16 cellular contexts compared by ENCODE assay signal in the genomic region with DNA sequence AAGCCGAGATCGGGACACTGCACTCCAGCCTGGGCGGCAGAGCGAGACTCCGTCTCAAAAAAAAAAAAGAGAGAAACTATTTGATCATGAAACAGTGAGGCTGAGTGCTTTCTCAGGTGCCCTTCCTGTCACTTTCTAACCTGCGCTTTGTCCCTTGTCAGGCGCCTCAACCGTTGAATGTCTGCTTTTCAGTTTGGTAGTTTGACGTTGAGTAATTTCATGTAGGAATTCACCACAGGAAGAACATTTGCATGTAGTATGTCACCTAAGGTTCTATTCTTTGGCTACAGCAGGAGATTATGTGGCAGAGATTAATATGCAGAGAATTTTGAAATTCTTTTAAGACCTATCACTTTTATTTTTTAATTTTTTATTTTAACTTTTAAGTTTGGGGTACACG. TPM values are rescaled to one million over a fixed set of nuclear protein-coding genes. Genes with fewer than 3 reads are reported as not detected.
DNase-seq lines count a peak whose midpoint lies in the region; ATAC-seq and TF ChIP-seq lines count a peak whose summit lies in the region.
"Had no signal": no experiment of that assay in that cellular context is flagged by ENCODE, and none has a peak within 500 bp of the region (broad histone marks: within the 10 kb centered on the region; RNA-seq: fewer than 3 reads in every experiment).

No MANE protein-coding gene starts in this region.

- H3K4me1 ChIP-seq in left lung (peaks cover 14 to 55% of the 10 kb centered on the region in 2 donors), uterus (no peaks in the 10 kb centered on the region), psoas muscle (peaks cover 7% of the 10 kb centered on the region)

- no peaks in the 10 kb centered on the region for H3K9me3 Mint-ChIP-seq in HFFc6
- H3K9me3 Mint-ChIP-seq: CD4-positive, alpha-beta memory T cell had no signal

- 95 to 97% (median 96%) methylated on average over 10 of the region's 10 CpGs for WGBS in psoas muscle, 3 donors

- no peaks in the 10 kb centered on the region for H3K9me3 ChIP-seq in left lung
- H3K9me3 ChIP-seq in uterus: no peaks in the 10 kb centered on the region
- no peaks in the 10 kb centered on the region for H3K9me3 ChIP-seq in psoas muscle

- TF ChIP-seq POLR2A in uterus (IDR thresholded peaks at IDR 0.05): no peak

- peaks cover 25% of the 10 kb centered on the region for H3K4me1 Mint-ChIP-seq in HFFc6 (ENCODE audit: low read depth)
- H3K4me1 Mint-ChIP-seq: CD4-positive, alpha-beta memory T cell had no signal

- no peak overlapping the region for H3K27ac Mint-ChIP-seq in HFFc6
- H3K27ac Mint-ChIP-seq: CD4-positive, alpha-beta memory T cell had no signal

- H3K27ac ChIP-seq in left lung: peak overlapping the region; percentile 82 to 91
- peak overlapping the region; percentile 66 to 77 for H3K27ac ChIP-seq in uterus
- no peak overlapping the region for H3K27ac ChIP-seq in psoas muscle

- H3K27me3 Mint-ChIP-seq in HFFc6 (ENCODE audit: insufficient read depth): no peaks in the 10 kb centered on the region; the same call in 1 of the 2 replicates
- H3K27me3 Mint-ChIP-seq: CD4-positive, alpha-beta memory T cell had no signal

- intact Hi-C loops in left lung (cut with DNase I) (no loop called here), uterus (cut with DNase I; ENCODE audit: low total_unique reads) (no loop called here), psoas muscle (cut with DNase I) (no loop called here)

- H3K4me3 Mint-ChIP-seq in HFFc6: no peak overlapping the region
- H3K4me3 Mint-ChIP-seq: CD4-positive, alpha-beta memory T cell had no signal

- no peak for ATAC-seq in left lung
- ATAC-seq in psoas muscle: no peak
- ATAC-seq: SK-N-SH treated with all-trans-retinoic acid at 6 μM for 48 hours had no signal

- H3K36me3 ChIP-seq in left lung (peaks cover 0 to 72% of the 10 kb centered on the region in 2 donors), uterus (no peaks in the 10 kb centered on the region), psoas muscle (ENCODE audit: insufficient read depth in 1 of 2, low read depth in 1 of 2) (peaks cover 6 to 85% of the 10 kb centered on the region in 2 donors)

- peaks cover 37% of the 10 kb centered on the region for H3K36me3 Mint-ChIP-seq in HFFc6 (ENCODE audit: low read depth)

- no peak for TF ChIP-seq CTCF in GM10266 (IDR thresholded peaks at IDR 0.05; ENCODE audit: control insufficient read depth, insufficient read depth, low read depth, missing control alignments)
- no peak for TF ChIP-seq CTCF in GM20000 (IDR thresholded peaks at IDR 0.05; ENCODE audit: extremely low read depth, missing control alignments)
- no peak for TF ChIP-seq CTCF in left lung (IDR thresholded peaks at IDR 0.05)
- no peak for TF ChIP-seq CTCF in uterus (IDR thresholded peaks at IDR 0.05)
- TF ChIP-seq CTCF in psoas muscle (IDR thresholded peaks at IDR 0.05): no peak
- no peak for TF ChIP-seq CTCF in HFFc6 (IDR thresholded peaks at IDR 0.05)

- DNase-seq in GM10266 (ENCODE audit: extremely low spot score) (peak; percentile 58), GM20000 (ENCODE audit: low spot score) (peak; percentile 42), left lung (no peak), uterus (no peak), NCI-H1105 (lab: John Stamatoyannopoulos, UW) (no peak), psoas muscle (no peak), HFFc6 (no peak)
- DNase-seq: ACHN; CD4-positive, alpha-beta memory T cell; DMS79 treated with DMSO at 0.1 percent for 48 hours; H7; NCI-H187 treated with DMSO at 0.1 percent for 48 hours; NCI-H345; NCI-H526; SHP77 treated with DMSO at 0.1 percent for 48 hours had no signal

- H3K4me3 ChIP-seq in left lung (no peak overlapping the region), uterus (no peak overlapping the region), psoas muscle (no peak overlapping the region)

- H3K27me3 ChIP-seq in left lung (no peaks in the 10 kb centered on the region), uterus (no peaks in the 10 kb centered on the region), psoas muscle (ENCODE audit: insufficient read depth in 3 of 3, low read length in 2 of 3) (no peaks in the 10 kb centered on the region)

RNA-seq across cellular contexts. Expression of gene PPFIA1, which starts 57.2 kb away (rescaled TPM):
- total RNA-seq in left lung: 10 to 100 TPM; 52.8 to 66.0 TPM
- total RNA-seq in uterus: 10 to 100 TPM; 18.8 to 79.7 (median 39.1) TPM
- total RNA-seq in psoas muscle: 10 to 100 TPM; 31.2 to 49.5 (median 44.2) TPM
- polyA plus RNA-seq in psoas muscle: 10 to 100 TPM; 16.7 to 34.3 (median 22.1) TPM
- 10 to 100 TPM; 29.4 to 40.0 (median 32.7) TPM for total RNA-seq in HFFc6 (2021; fragmentation: NEBNext Ultra II Directional; extraction: Animal tissue kit (Norgen Biotek cat#: 25700))

Comparison
In these comparisons a context has a peak if more than half of its experiments do, and no peak if none do; other contexts are left out.
1. DNase-seq: peak in GM10266 (single experiment) and GM20000 (single experiment); none in left lung (0 of 2), uterus (0 of 2), NCI-H1105 (single experiment), psoas muscle (0 of 2) and HFFc6 (single experiment).